ENCODE assay signal across 14 cellular contexts in genomic region chr6:138087549-138087948, GRCh38. TPM values are rescaled to one million over a fixed set of nuclear protein-coding genes. Genes with fewer than 3 reads are reported as not detected.
DNase-seq lines count a peak whose midpoint lies in the region; ATAC-seq and TF ChIP-seq lines count a peak whose summit lies in the region.
"Had no signal": no experiment of that assay in that cellular context is flagged by ENCODE, and none has a peak within 500 bp of the region (broad histone marks: within the 10 kb centered on the region; RNA-seq: fewer than 3 reads in every experiment).

No MANE protein-coding gene starts in this region.

- 37% methylated on average over 2 of the region's 2 CpGs for WGBS in hepatocyte (ENCODE audit: low lambda C conversion rate, missing lambda C conversion rate)

- in situ Hi-C loops in Panc1 (cut with HindIII; ENCODE audit: low pct_unique_long_range_greater_than_20kb, low sequenced_read_pairs): no loop called here

- peak overlapping the region; percentile 63 for H3K4me2 ChIP-seq in hepatocyte

- no peaks in the 10 kb centered on the region for H3K36me3 Mint-ChIP-seq in stimulated activated memory B cell treated with anti-CD40 and anti-IgM and Interleukin-4, amounts not matched to agents 10 μg/mL and 1 μg/mL and 100 μg/mL, for 72 hours
- H3K36me3 Mint-ChIP-seq: natural killer cell treated with Interleukin-12 subunit alpha and Interleukin-12 subunit beta and Interleukin-15 and Interleukin-18, amount 100 ng/mL, for 72 hours had no signal

- DNase-seq in DMS53 (lab: John Stamatoyannopoulos, UW) (peak; percentile 55), DMS53 treated with DMSO at 0.1 percent for 48 hours (lab: John Stamatoyannopoulos, UW; ENCODE audit: unreplicated experiment) (no peak), Panc1 (ENCODE audit: low read depth, low spot score) (no peak), hepatocyte (ENCODE audit: low spot score) (no peak), SIG-M5 treated with dmso at 0.1 percent for 504 hours (lab: John Stamatoyannopoulos, UW; ENCODE audit: unreplicated experiment) (no peak), NCI-H2171 treated with DMSO at 0.1 percent for 48 hours (lab: John Stamatoyannopoulos, UW) (no peak)
- no peak for DNase-seq in activated CD4-positive, alpha-beta T cell treated with anti-CD3 and anti-CD28 coated beads for 1 hour
- DNase-seq: activated CD4-positive, alpha-beta T cell treated with anti-CD3 and anti-CD28 coated beads, Interleukin-2, amount 50 U/mL, for 4 hours; activated naive CD4-positive, alpha-beta T cell treated with anti-CD3 and anti-CD28 coated beads, Interleukin-2, amount 50 U/mL, for 16 hours; NCI-H524 treated with DMSO at 0.1 percent for 48 hours; T-helper 1 cell had no signal

- CTCF ChIA-PET in Panc1 (lab: Charles Lee): no interaction called here

- intact Hi-C loops in Panc1 (cut with micrococcal nuclease; ENCODE audit: unreplicated experiment): loop anchor here (5.0 kb wide), 1 partner anchor 85 kb away; no protein-coding TSS in a partner anchor

- peak; percentile 68 for ATAC-seq in Panc1
- ATAC-seq in stimulated activated memory B cell treated with anti-CD40 and anti-IgM and Interleukin-4, amounts not matched to agents 10 μg/mL and 1 μg/mL and 100 μg/mL, for 72 hours: peak; percentile 39

- H3K27ac ChIP-seq in Panc1 (ENCODE audit: low read length): peak overlapping the region; percentile 100
- H3K27ac ChIP-seq in hepatocyte: peak overlapping the region; percentile 79
- H3K27ac ChIP-seq: thoracic aorta had no signal

- H3K27me3 ChIP-seq in Panc1 (ENCODE audit: control insufficient read depth, insufficient read depth, low read length) (no peaks in the 10 kb centered on the region), hepatocyte (no peaks in the 10 kb centered on the region)

- no peaks in the 10 kb centered on the region for H4K20me1 ChIP-seq in hepatocyte (ENCODE audit: insufficient read depth, poor library complexity, severe bottlenecking)

- H3K9me3 ChIP-seq in Panc1 (ENCODE audit: control insufficient read depth, insufficient read depth, low read depth, low read length) (no peaks in the 10 kb centered on the region), hepatocyte (ENCODE audit: low read depth) (no peaks in the 10 kb centered on the region)
- H3K9me3 ChIP-seq: thoracic aorta had no signal

- H3K36me3 ChIP-seq in Panc1 (ENCODE audit: control insufficient read depth, insufficient read depth, low read length) (peaks cover 21% of the 10 kb centered on the region), hepatocyte (replicated peaks; ENCODE audit: insufficient read depth, low read depth) (no peaks in the 10 kb centered on the region)

- H3K9me3 Mint-ChIP-seq in stimulated activated memory B cell treated with anti-CD40 and anti-IgM and Interleukin-4, amounts not matched to agents 10 μg/mL and 1 μg/mL and 100 μg/mL, for 72 hours: no peaks in the 10 kb centered on the region
- H3K9me3 Mint-ChIP-seq: natural killer cell treated with Interleukin-12 subunit alpha and Interleukin-12 subunit beta and Interleukin-15 and Interleukin-18, amount 100 ng/mL, for 72 hours had no signal

- no peaks in the 10 kb centered on the region for H3K4me1 Mint-ChIP-seq in stimulated activated memory B cell treated with anti-CD40 and anti-IgM and Interleukin-4, amounts not matched to agents 10 μg/mL and 1 μg/mL and 100 μg/mL, for 72 hours

- no peak for TF ChIP-seq CTCF in Panc1 (IDR thresholded peaks at IDR 0.05)
- no peak for TF ChIP-seq CTCF in hepatocyte (IDR thresholded peaks at IDR 0.05; ENCODE audit: poor library complexity)

- no peak overlapping the region for H3K27ac Mint-ChIP-seq in stimulated activated memory B cell treated with anti-CD40 and anti-IgM and Interleukin-4, amounts not matched to agents 10 μg/mL and 1 μg/mL and 100 μg/mL, for 72 hours
- H3K27ac Mint-ChIP-seq: natural killer cell treated with Interleukin-12 subunit alpha and Interleukin-12 subunit beta and Interleukin-15 and Interleukin-18, amount 100 ng/mL, for 72 hours had no signal

- H3K79me2 ChIP-seq in hepatocyte: no peaks in the 10 kb centered on the region

- H3K4me3 ChIP-seq in Panc1 (ENCODE audit: low read depth in 2 of 2, low read length in 2 of 2): no peak overlapping the region
- no peak overlapping the region for H3K4me3 ChIP-seq in hepatocyte
- H3K4me3 ChIP-seq: thoracic aorta had no signal

- H3K4me1 ChIP-seq in Panc1 (ENCODE audit: control insufficient read depth, insufficient read depth, low read length): peaks cover 72% of the 10 kb centered on the region
- H3K4me1 ChIP-seq in hepatocyte (ENCODE audit: insufficient read depth): peaks cover 22% of the 10 kb centered on the region

- no peak overlapping the region for H2AFZ ChIP-seq in hepatocyte

- POLR2A ChIA-PET in Panc1 (lab: Charles Lee): no interaction called here

- no TSS peak for BruUV-seq in Panc1 (replicated peaks; lab: Mats Ljungman, UMichigan)

- no peaks in the 10 kb centered on the region for H3K27me3 Mint-ChIP-seq in stimulated activated memory B cell treated with anti-CD40 and anti-IgM and Interleukin-4, amounts not matched to agents 10 μg/mL and 1 μg/mL and 100 μg/mL, for 72 hours

- H3K4me3 Mint-ChIP-seq in stimulated activated memory B cell treated with anti-CD40 and anti-IgM and Interleukin-4, amounts not matched to agents 10 μg/mL and 1 μg/mL and 100 μg/mL, for 72 hours: no peak overlapping the region
- H3K4me3 Mint-ChIP-seq: natural killer cell treated with Interleukin-12 subunit alpha and Interleukin-12 subunit beta and Interleukin-15 and Interleukin-18, amount 100 ng/mL, for 72 hours had no signal

- H3K9me2 ChIP-seq in hepatocyte (replicated peaks; ENCODE audit: insufficient read depth): no peaks in the 10 kb centered on the region

RNA-seq across cellular contexts. Expression of gene PERP, which starts 19.7 kb away (rescaled TPM):
- total RNA-seq in Panc1 (2021; ENCODE audit: unreplicated experiment) (348 TPM), hepatocyte (81.8 and 85.2 TPM in 2 replicates)
- polyA plus RNA-seq in Panc1 (2012; ENCODE audit: insufficient read length): 249 TPM
- 90.2 and 104 TPM in 2 replicates for polyA plus RNA-seq in hepatocyte
